Comparison of ENCODE assay signal across 2 cellular contexts in the genomic region with DNA sequence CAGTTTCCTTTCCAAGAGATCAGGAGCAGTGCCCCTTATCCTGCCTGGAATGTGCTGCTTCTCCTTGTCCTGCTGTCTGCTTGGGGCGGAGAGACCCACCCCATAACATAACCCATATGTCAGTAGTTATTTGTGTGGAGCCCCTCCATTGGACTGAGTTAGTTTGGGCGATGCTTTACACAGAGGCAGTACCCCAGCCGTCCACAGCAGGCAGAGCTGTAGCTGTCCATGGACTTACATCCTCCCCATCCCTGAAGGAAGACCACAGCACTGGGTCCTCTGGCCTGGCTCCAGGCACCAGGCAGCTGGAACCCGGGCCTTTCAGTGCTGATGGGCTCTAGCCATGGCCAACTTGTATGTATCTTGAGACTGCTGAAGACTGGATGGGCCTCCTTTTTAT.
TF ChIP-seq lines count a peak whose summit lies in the region.

No MANE protein-coding gene starts in this region.

TF ChIP-seq in HepG2, 621 proteins besides CTCF, POLR2A, EP300 and RAD21 (continues in another document):
- no peak for TF ChIP-seq ETV6 (CRISPR knock-in tag; conservative IDR thresholded peaks at IDR 0.05)
- TF ChIP-seq TCF7 (IDR thresholded peaks at IDR 0.05; ENCODE audit: low read depth) = no peak
- no peak for TF ChIP-seq TBX3 (IDR thresholded peaks at IDR 0.05; ENCODE audit: borderline replicate concordance)
- TF ChIP-seq, protein P1, sequence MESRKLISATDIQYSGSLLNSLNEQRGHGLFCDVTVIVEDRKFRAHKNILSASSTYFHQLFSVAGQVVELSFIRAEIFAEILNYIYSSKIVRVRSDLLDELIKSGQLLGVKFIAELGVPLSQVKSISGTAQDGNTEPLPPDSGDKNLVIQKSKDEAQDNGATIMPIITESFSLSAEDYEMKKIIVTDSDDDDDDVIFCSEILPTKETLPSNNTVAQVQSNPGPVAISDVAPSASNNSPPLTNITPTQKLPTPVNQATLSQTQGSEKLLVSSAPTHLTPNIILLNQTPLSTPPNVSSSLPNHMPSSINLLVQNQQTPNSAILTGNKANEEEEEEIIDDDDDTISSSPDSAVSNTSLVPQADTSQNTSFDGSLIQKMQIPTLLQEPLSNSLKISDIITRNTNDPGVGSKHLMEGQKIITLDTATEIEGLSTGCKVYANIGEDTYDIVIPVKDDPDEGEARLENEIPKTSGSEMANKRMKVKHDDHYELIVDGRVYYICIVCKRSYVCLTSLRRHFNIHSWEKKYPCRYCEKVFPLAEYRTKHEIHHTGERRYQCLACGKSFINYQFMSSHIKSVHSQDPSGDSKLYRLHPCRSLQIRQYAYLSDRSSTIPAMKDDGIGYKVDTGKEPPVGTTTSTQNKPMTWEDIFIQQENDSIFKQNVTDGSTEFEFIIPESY (CRISPR knock-in tag; IDR thresholded peaks at IDR 0.05) = no peak
- TF ChIP-seq, protein P2, sequence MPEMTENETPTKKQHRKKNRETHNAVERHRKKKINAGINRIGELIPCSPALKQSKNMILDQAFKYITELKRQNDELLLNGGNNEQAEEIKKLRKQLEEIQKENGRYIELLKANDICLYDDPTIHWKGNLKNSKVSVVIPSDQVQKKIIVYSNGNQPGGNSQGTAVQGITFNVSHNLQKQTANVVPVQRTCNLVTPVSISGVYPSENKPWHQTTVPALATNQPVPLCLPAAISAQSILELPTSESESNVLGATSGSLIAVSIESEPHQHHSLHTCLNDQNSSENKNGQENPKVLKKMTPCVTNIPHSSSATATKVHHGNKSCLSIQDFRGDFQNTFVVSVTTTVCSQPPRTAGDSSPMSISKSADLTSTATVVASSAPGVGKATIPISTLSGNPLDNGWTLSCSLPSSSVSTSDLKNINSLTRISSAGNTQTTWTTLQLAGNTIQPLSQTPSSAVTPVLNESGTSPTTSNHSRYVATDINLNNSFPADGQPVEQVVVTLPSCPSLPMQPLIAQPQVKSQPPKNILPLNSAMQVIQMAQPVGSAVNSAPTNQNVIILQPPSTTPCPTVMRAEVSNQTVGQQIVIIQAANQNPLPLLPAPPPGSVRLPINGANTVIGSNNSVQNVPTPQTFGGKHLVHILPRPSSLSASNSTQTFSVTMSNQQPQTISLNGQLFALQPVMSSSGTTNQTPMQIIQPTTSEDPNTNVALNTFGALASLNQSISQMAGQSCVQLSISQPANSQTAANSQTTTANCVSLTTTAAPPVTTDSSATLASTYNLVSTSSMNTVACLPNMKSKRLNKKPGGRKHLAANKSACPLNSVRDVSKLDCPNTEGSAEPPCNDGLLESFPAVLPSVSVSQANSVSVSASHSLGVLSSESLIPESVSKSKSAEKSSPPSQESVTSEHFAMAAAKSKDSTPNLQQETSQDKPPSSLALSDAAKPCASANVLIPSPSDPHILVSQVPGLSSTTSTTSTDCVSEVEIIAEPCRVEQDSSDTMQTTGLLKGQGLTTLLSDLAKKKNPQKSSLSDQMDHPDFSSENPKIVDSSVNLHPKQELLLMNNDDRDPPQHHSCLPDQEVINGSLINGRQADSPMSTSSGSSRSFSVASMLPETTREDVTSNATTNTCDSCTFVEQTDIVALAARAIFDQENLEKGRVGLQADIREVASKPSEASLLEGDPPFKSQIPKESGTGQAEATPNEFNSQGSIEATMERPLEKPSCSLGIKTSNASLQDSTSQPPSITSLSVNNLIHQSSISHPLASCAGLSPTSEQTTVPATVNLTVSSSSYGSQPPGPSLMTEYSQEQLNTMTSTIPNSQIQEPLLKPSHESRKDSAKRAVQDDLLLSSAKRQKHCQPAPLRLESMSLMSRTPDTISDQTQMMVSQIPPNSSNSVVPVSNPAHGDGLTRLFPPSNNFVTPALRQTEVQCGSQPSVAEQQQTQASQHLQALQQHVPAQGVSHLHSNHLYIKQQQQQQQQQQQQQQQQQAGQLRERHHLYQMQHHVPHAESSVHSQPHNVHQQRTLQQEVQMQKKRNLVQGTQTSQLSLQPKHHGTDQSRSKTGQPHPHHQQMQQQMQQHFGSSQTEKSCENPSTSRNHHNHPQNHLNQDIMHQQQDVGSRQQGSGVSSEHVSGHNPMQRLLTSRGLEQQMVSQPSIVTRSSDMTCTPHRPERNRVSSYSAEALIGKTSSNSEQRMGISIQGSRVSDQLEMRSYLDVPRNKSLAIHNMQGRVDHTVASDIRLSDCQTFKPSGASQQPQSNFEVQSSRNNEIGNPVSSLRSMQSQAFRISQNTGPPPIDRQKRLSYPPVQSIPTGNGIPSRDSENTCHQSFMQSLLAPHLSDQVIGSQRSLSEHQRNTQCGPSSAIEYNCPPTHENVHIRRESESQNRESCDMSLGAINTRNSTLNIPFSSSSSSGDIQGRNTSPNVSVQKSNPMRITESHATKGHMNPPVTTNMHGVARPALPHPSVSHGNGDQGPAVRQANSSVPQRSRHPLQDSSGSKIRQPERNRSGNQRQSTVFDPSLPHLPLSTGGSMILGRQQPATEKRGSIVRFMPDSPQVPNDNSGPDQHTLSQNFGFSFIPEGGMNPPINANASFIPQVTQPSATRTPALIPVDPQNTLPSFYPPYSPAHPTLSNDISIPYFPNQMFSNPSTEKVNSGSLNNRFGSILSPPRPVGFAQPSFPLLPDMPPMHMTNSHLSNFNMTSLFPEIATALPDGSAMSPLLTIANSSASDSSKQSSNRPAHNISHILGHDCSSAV (CRISPR knock-in tag; IDR thresholded peaks at IDR 0.05; ENCODE audit: borderline replicate concordance) = no peak
- TF ChIP-seq ZNF768 (CRISPR knock-in tag; IDR thresholded peaks at IDR 0.05) = no peak
- no peak for TF ChIP-seq TAF15 (IDR thresholded peaks at IDR 0.05; ENCODE audit: low read depth, low read length, poor library complexity, severe bottlenecking)
- TF ChIP-seq, protein P3, sequence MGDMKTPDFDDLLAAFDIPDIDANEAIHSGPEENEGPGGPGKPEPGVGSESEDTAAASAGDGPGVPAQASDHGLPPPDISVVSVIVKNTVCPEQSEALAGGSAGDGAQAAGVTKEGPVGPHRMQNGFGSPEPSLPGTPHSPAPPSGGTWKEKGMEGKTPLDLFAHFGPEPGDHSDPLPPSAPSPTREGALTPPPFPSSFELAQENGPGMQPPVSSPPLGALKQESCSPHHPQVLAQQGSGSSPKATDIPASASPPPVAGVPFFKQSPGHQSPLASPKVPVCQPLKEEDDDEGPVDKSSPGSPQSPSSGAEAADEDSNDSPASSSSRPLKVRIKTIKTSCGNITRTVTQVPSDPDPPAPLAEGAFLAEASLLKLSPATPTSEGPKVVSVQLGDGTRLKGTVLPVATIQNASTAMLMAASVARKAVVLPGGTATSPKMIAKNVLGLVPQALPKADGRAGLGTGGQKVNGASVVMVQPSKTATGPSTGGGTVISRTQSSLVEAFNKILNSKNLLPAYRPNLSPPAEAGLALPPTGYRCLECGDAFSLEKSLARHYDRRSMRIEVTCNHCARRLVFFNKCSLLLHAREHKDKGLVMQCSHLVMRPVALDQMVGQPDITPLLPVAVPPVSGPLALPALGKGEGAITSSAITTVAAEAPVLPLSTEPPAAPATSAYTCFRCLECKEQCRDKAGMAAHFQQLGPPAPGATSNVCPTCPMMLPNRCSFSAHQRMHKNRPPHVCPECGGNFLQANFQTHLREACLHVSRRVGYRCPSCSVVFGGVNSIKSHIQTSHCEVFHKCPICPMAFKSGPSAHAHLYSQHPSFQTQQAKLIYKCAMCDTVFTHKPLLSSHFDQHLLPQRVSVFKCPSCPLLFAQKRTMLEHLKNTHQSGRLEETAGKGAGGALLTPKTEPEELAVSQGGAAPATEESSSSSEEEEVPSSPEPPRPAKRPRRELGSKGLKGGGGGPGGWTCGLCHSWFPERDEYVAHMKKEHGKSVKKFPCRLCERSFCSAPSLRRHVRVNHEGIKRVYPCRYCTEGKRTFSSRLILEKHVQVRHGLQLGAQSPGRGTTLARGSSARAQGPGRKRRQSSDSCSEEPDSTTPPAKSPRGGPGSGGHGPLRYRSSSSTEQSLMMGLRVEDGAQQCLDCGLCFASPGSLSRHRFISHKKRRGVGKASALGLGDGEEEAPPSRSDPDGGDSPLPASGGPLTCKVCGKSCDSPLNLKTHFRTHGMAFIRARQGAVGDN (CRISPR knock-in tag; IDR thresholded peaks at IDR 0.05) = no peak

TF ChIP-seq in K562, 482 proteins besides CTCF, POLR2A, EP300 and RAD21:
- TF ChIP-seq PURB (CRISPR knock-in tag; IDR thresholded peaks at IDR 0.05; ENCODE audit: low read depth) = no peak
- no peak for TF ChIP-seq ZNF766 (CRISPR knock-in tag; conservative IDR thresholded peaks at IDR 0.05)
- TF ChIP-seq ZNF232 (CRISPR knock-in tag; IDR thresholded peaks at IDR 0.05) = no peak
- TF ChIP-seq GATAD2B (IDR thresholded peaks at IDR 0.05; ENCODE audit: borderline replicate concordance) = no peak
- TF ChIP-seq HNRNPLL (IDR thresholded peaks at IDR 0.05; ENCODE audit: low read depth, low read length, poor library complexity, severe bottlenecking) = no peak
- no peak for TF ChIP-seq ZKSCAN3 (CRISPR knock-in tag; IDR thresholded peaks at IDR 0.05)
- no peak for TF ChIP-seq ZFP30 (CRISPR knock-in tag; IDR thresholded peaks at IDR 0.05; ENCODE audit: borderline replicate concordance)
- no peak for TF ChIP-seq ZZZ3 (IDR thresholded peaks at IDR 0.05)
- TF ChIP-seq BMI1 (IDR thresholded peaks at IDR 0.05; ENCODE audit: low read length) = no peak
- TF ChIP-seq EWSR1 (IDR thresholded peaks at IDR 0.05; ENCODE audit: borderline replicate concordance, low read depth, partially characterized antibody) = no peak
TF ChIP-seq in K562: peak in this region for 0.
